ENCODE assay signal across 2 cellular contexts in the genomic region with DNA sequence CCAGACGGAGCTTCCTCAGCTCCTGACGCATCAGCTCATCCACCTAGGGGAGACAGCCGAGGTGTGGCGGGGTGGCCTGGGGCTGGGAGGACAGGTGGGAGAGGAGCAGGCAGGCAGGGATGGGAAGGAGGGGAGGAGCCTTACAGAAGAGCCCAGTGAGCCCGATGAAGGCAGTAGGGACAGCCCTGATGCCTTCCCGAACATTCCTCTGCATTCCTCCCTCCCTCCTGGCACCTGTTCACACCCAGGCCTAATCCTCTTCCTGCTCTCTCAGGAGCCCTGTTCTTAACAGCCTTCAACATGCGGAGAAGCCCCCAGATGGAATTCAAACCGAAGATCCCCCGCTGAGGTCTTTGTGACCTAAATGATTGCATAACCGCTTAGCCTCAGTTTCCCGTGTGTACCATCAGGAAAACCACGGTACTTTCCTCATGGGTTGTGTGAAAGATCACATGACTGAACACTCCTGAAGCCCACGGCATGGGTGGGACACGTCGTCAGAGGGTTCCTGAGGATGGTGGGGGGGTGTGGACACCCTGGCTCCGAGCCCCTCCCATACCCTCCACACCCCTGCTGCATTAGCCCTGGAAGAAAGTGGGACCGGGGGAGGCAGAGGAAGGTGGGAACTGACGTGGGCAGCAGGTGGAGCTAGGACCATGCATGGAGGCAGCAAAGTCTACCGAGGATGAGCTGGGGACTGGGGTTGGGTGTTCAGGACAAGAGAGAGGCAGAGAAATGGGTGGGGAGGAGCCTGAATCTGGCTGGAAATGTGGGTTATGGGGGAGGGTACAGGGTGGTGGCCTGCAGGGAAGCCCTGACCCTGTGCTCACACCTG.
TF ChIP-seq lines count a peak whose summit lies in the region.

No MANE protein-coding gene starts in this region.

TF ChIP-seq in IMR-90, 13 proteins besides CTCF, POLR2A, EP300 and RAD21:
- TF ChIP-seq MAZ (IDR thresholded peaks at IDR 0.05; ENCODE audit: borderline replicate concordance, low read depth, low read length) = no peak
- TF ChIP-seq RCOR1 (IDR thresholded peaks at IDR 0.05; ENCODE audit: insufficient replicate concordance, low read length) = no peak
TF ChIP-seq in IMR-90: peak in this region for 0.

TF ChIP-seq in HepG2, 621 proteins besides CTCF, POLR2A, EP300 and RAD21:
- TF ChIP-seq CAMTA2 (CRISPR knock-in tag; IDR thresholded peaks at IDR 0.05; ENCODE audit: borderline replicate concordance) = no peak
- TF ChIP-seq ATM (IDR thresholded peaks at IDR 0.05; ENCODE audit: borderline replicate concordance) = no peak
- no peak for TF ChIP-seq SIN3A (IDR thresholded peaks at IDR 0.05; ENCODE audit: borderline replicate concordance, low read depth, low read length)
- TF ChIP-seq, protein P1, sequence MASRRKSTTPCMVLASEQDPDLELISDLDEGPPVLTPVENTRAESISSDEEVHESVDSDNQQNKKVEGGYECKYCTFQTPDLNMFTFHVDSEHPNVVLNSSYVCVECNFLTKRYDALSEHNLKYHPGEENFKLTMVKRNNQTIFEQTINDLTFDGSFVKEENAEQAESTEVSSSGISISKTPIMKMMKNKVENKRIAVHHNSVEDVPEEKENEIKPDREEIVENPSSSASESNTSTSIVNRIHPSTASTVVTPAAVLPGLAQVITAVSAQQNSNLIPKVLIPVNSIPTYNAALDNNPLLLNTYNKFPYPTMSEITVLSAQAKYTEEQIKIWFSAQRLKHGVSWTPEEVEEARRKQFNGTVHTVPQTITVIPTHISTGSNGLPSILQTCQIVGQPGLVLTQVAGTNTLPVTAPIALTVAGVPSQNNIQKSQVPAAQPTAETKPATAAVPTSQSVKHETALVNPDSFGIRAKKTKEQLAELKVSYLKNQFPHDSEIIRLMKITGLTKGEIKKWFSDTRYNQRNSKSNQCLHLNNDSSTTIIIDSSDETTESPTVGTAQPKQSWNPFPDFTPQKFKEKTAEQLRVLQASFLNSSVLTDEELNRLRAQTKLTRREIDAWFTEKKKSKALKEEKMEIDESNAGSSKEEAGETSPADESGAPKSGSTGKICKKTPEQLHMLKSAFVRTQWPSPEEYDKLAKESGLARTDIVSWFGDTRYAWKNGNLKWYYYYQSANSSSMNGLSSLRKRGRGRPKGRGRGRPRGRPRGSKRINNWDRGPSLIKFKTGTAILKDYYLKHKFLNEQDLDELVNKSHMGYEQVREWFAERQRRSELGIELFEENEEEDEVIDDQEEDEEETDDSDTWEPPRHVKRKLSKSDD (CRISPR knock-in tag; IDR thresholded peaks at IDR 0.05; ENCODE audit: low read depth) = no peak
- TF ChIP-seq ZNF589 (CRISPR knock-in tag; conservative IDR thresholded peaks at IDR 0.05) = no peak
- TF ChIP-seq MBNL3 (CRISPR knock-in tag; conservative IDR thresholded peaks at IDR 0.05) = no peak
- TF ChIP-seq, protein P2, sequence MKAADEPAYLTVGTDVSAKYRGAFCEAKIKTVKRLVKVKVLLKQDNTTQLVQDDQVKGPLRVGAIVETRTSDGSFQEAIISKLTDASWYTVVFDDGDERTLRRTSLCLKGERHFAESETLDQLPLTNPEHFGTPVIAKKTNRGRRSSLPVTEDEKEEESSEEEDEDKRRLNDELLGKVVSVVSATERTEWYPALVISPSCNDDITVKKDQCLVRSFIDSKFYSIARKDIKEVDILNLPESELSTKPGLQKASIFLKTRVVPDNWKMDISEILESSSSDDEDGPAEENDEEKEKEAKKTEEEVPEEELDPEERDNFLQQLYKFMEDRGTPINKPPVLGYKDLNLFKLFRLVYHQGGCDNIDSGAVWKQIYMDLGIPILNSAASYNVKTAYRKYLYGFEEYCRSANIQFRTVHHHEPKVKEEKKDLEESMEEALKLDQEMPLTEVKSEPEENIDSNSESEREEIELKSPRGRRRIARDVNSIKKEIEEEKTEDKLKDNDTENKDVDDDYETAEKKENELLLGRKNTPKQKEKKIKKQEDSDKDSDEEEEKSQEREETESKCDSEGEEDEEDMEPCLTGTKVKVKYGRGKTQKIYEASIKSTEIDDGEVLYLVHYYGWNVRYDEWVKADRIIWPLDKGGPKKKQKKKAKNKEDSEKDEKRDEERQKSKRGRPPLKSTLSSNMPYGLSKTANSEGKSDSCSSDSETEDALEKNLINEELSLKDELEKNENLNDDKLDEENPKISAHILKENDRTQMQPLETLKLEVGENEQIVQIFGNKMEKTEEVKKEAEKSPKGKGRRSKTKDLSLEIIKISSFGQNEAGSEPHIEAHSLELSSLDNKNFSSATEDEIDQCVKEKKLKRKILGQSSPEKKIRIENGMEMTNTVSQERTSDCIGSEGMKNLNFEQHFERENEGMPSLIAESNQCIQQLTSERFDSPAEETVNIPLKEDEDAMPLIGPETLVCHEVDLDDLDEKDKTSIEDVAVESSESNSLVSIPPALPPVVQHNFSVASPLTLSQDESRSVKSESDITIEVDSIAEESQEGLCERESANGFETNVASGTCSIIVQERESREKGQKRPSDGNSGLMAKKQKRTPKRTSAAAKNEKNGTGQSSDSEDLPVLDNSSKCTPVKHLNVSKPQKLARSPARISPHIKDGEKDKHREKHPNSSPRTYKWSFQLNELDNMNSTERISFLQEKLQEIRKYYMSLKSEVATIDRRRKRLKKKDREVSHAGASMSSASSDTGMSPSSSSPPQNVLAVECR (CRISPR knock-in tag; IDR thresholded peaks at IDR 0.05; ENCODE audit: borderline replicate concordance) = no peak
- TF ChIP-seq ZFAT (CRISPR knock-in tag; conservative IDR thresholded peaks at IDR 0.05) = no peak
